ENCODE assay signal across 8 cellular contexts in the genomic region with DNA sequence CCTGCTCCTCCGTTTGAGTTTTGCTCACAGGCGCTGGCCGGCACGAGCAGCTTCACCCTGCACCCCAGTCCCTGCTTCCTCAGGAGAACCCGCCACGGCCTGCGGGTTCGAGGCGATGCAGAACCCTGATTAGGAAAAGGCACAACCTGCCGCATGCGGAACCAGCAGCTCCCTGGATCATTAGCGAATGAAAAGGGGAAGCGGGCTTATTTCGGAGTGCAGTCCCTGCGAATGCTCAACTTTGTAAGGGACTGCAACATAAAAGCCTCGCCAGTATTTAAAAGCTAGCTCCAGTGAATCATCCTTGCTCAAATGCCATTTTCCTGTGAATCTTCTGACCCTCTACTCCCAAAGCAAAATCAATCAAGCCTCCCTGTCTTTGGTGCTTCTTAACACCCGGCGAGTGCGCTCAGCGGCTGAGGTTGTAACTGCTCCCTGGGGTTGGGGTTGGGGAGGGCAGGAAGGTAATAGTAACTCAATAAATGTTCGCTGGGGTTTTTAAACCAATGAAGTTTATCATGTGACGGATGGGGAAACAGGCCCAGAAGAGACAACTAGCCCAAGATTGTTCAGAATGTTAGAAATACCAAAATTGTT. TPM values are rescaled to one million over a fixed set of nuclear protein-coding genes. Genes with fewer than 3 reads are reported as not detected.
DNase-seq lines count a peak whose midpoint lies in the region; ATAC-seq and TF ChIP-seq lines count a peak whose summit lies in the region.

No MANE protein-coding gene starts in this region.

- H3K36me3 ChIP-seq in hepatocyte (replicated peaks; ENCODE audit: insufficient read depth, low read depth) = no peaks in the 10 kb centered on the region
- H3K36me3 ChIP-seq in smooth muscle cell (ENCODE audit: low read depth) = no peaks in the 10 kb centered on the region

- H3K9me3 Mint-ChIP-seq in activated naive CD4-positive, alpha-beta T cell treated with anti-CD3 and anti-CD28 coated beads, Interleukin-2, amount 50 U/mL, for 24 hours = no peaks in the 10 kb centered on the region

- H3K79me2 ChIP-seq in hepatocyte (peaks cover 52% of the 10 kb centered on the region), smooth muscle cell (ENCODE audit: low read depth) (peaks cover 44% of the 10 kb centered on the region)

- H3F3A ChIP-seq in smooth muscle cell (ENCODE audit: low read depth) = peaks cover 11% of the 10 kb centered on the region

- peak; percentile 36 for ATAC-seq in GM21423 (IDR thresholded peaks at IDR 0.05; ENCODE audit: unreplicated experiment)

- no peak for TF ChIP-seq CTCF in LNCaP clone FGC (IDR thresholded peaks at IDR 0.05; ENCODE audit: control insufficient read depth, extremely low read depth, insufficient read depth)
- no peak for TF ChIP-seq CTCF in hepatocyte (IDR thresholded peaks at IDR 0.05; ENCODE audit: poor library complexity)
- no peak for TF ChIP-seq CTCF in smooth muscle cell (IDR thresholded peaks at IDR 0.05; ENCODE audit: borderline replicate concordance, insufficient read depth, poor library complexity, severe bottlenecking)

- H3K9ac ChIP-seq in smooth muscle cell (ENCODE audit: low read depth) = peak overlapping the region; percentile 14

- peak; percentile 69 for DNase-seq in DMS53 (lab: John Stamatoyannopoulos, UW)
- no peak for DNase-seq in LNCaP clone FGC (ENCODE audit: low read depth)
- peak; percentile 40 for DNase-seq in hepatocyte (ENCODE audit: low spot score)
- no peak for DNase-seq in smooth muscle cell (lab: John Stamatoyannopoulos, UW; ENCODE audit: unreplicated experiment)
- no peak for DNase-seq in NCI-H2081 (lab: John Stamatoyannopoulos, UW)
- no peak for DNase-seq in middle frontal gyrus (ENCODE audit: extremely low spot score, low spot score)

- no peaks in the 10 kb centered on the region for H3K27me3 ChIP-seq in hepatocyte
- no peaks in the 10 kb centered on the region for H3K27me3 ChIP-seq in smooth muscle cell (ENCODE audit: low read depth)

- H3K27me3 Mint-ChIP-seq in activated naive CD4-positive, alpha-beta T cell treated with anti-CD3 and anti-CD28 coated beads, Interleukin-2, amount 50 U/mL, for 24 hours = no peaks in the 10 kb centered on the region

- peaks cover 45% of the 10 kb centered on the region for H3K4me1 Mint-ChIP-seq in activated naive CD4-positive, alpha-beta T cell treated with anti-CD3 and anti-CD28 coated beads, Interleukin-2, amount 50 U/mL, for 24 hours

- H3K4me1 ChIP-seq in hepatocyte (ENCODE audit: insufficient read depth) = peaks cover 33% of the 10 kb centered on the region
- H3K4me1 ChIP-seq in smooth muscle cell (ENCODE audit: low read depth) = peaks cover 23% of the 10 kb centered on the region

- peaks cover 9% of the 10 kb centered on the region for H3K36me3 Mint-ChIP-seq in activated naive CD4-positive, alpha-beta T cell treated with anti-CD3 and anti-CD28 coated beads, Interleukin-2, amount 50 U/mL, for 24 hours

- 7% methylated on average over 22 of the region's 22 CpGs for WGBS in hepatocyte (ENCODE audit: low lambda C conversion rate, missing lambda C conversion rate)
- 7% methylated on average over 22 of the region's 22 CpGs for WGBS in smooth muscle cell (ENCODE audit: low lambda C conversion rate)

- peak overlapping the region; percentile 94 for H3K4me2 ChIP-seq in hepatocyte
- H3K4me2 ChIP-seq in smooth muscle cell = peak overlapping the region; percentile 91

- H3K27ac Mint-ChIP-seq in activated naive CD4-positive, alpha-beta T cell treated with anti-CD3 and anti-CD28 coated beads, Interleukin-2, amount 50 U/mL, for 24 hours = peak overlapping the region; percentile 97

- H3K9me3 ChIP-seq in hepatocyte (ENCODE audit: low read depth) = no peaks in the 10 kb centered on the region
- H3K9me3 ChIP-seq in smooth muscle cell (replicated peaks; ENCODE audit: low read depth) = no peaks in the 10 kb centered on the region

- H3K9me2 ChIP-seq in hepatocyte (replicated peaks; ENCODE audit: insufficient read depth) = no peaks in the 10 kb centered on the region

- H2AFZ ChIP-seq in hepatocyte (peak overlapping the region; percentile 95), smooth muscle cell (ENCODE audit: low read depth) (peak overlapping the region; percentile 92)

- H4K20me1 ChIP-seq in hepatocyte (ENCODE audit: insufficient read depth, poor library complexity, severe bottlenecking) (peaks cover 9% of the 10 kb centered on the region), smooth muscle cell (ENCODE audit: low read depth) (peaks cover 13% of the 10 kb centered on the region)

- H3K4me3 ChIP-seq in LNCaP clone FGC (ENCODE audit: low read depth, low read length) = peak overlapping the region; percentile 97
- H3K4me3 ChIP-seq in hepatocyte = peak overlapping the region; percentile 92
- H3K4me3 ChIP-seq in smooth muscle cell = peak overlapping the region; percentile 97

- H3K27ac ChIP-seq in hepatocyte = peak overlapping the region; percentile 96
- H3K27ac ChIP-seq in smooth muscle cell (ENCODE audit: low read depth) = peak overlapping the region; percentile 75

- peak overlapping the region; percentile 97 for H3K4me3 Mint-ChIP-seq in activated naive CD4-positive, alpha-beta T cell treated with anti-CD3 and anti-CD28 coated beads, Interleukin-2, amount 50 U/mL, for 24 hours

RNA-seq across cellular contexts. Expression of gene AKAP10, which starts 0.7 kb away (rescaled TPM):
- 19.6 and 19.8 TPM in 2 replicates for total RNA-seq in hepatocyte
- polyA plus RNA-seq in hepatocyte = 15.5 and 17.6 TPM in 2 replicates
- total RNA-seq in smooth muscle cell = 28.4 and 28.6 TPM in 2 replicates
- polyA plus RNA-seq in smooth muscle cell = 23.7 and 28.0 TPM in 2 replicates

RNA-seq across cellular contexts. Expression of gene SPECC1, which starts 30.9 kb away (rescaled TPM):
- total RNA-seq in hepatocyte = 45.1 and 57.5 TPM in 2 replicates
- 20.4 and 22.9 TPM in 2 replicates for polyA plus RNA-seq in hepatocyte
- total RNA-seq in smooth muscle cell = 72.0 and 96.0 TPM in 2 replicates
- 20.0 and 31.3 TPM in 2 replicates for polyA plus RNA-seq in smooth muscle cell

Comparison
In these comparisons a context has a peak if more than half of its experiments do, and no peak if none do; other contexts are left out.
1. DNase-seq: peak in DMS53 (single experiment) and hepatocyte (single experiment); none in LNCaP clone FGC (single experiment), smooth muscle cell (single experiment), NCI-H2081 (0 of 2) and middle frontal gyrus (single experiment).
2. Peak in every context shown above with its lines, with median percentiles within 50 percentile points of each other: H3K4me3 ChIP-seq.